ENCODE assay signal across 8 cellular contexts in genomic region chr2:24409700-24410556, GRCh38. TPM values are rescaled to one million over a fixed set of nuclear protein-coding genes. Genes with fewer than 3 reads are reported as not detected.
DNase-seq lines count a peak whose midpoint lies in the region; ATAC-seq and TF ChIP-seq lines count a peak whose summit lies in the region.

No MANE protein-coding gene starts in this region.

- H3K4me1 ChIP-seq in DOHH2 (ENCODE audit: control insufficient read depth, low read length) = 0 out of 2 replicates have a peak, but pooled peaks cover 4% of the 10 kb centered on the region
- no peaks in the 10 kb centered on the region for H3K4me1 ChIP-seq in cardiac muscle cell (ENCODE audit: low read depth)
- H3K4me1 ChIP-seq in prostate gland (replicated peaks) = no peaks in the 10 kb centered on the region

- TF ChIP-seq POLR2A in prostate gland (IDR thresholded peaks at IDR 0.05) = no peak

- H3K36me3 ChIP-seq in DOHH2 (ENCODE audit: control insufficient read depth, low read length) (no peaks in the 10 kb centered on the region), cardiac muscle cell (no peaks in the 10 kb centered on the region), prostate gland (no peaks in the 10 kb centered on the region)

- TF ChIP-seq RAD21 in Ishikawa (IDR thresholded peaks at IDR 0.05; ENCODE audit: low read depth) = peak; percentile 95

- TF ChIP-seq EP300 in Ishikawa (IDR thresholded peaks at IDR 0.05; ENCODE audit: borderline replicate concordance) = no peak

- H3K4me3 ChIP-seq in DOHH2 (ENCODE audit: low read length) (no peak overlapping the region), cardiac muscle cell (no peak overlapping the region), prostate gland (no peak overlapping the region)

- 58% methylated on average over 13 of the region's 13 CpGs for WGBS in prostate gland

- H3K9me3 ChIP-seq in DOHH2 (ENCODE audit: control insufficient read depth, insufficient read depth, low read length) = no peaks in the 10 kb centered on the region
- no peaks in the 10 kb centered on the region for H3K9me3 ChIP-seq in cardiac muscle cell (ENCODE audit: low read depth)
- H3K9me3 ChIP-seq in prostate gland = no peaks in the 10 kb centered on the region

- ATAC-seq in HG02973 (IDR thresholded peaks at IDR 0.05; ENCODE audit: unreplicated experiment) = no peak
- ATAC-seq in GM18867 (IDR thresholded peaks at IDR 0.05; ENCODE audit: unreplicated experiment) = no peak

- no peaks in the 10 kb centered on the region for H3K79me2 ChIP-seq in DOHH2 (ENCODE audit: control insufficient read depth, low read length)

- H3K27me3 ChIP-seq in DOHH2 (ENCODE audit: control insufficient read depth, low read length) = peaks cover 4% of the 10 kb centered on the region; the same call in 1 of the 2 replicates
- no peaks in the 10 kb centered on the region for H3K27me3 ChIP-seq in cardiac muscle cell
- H3K27me3 ChIP-seq in prostate gland (replicated peaks; ENCODE audit: insufficient read depth) = no peaks in the 10 kb centered on the region

- H3K9me2 ChIP-seq in DOHH2 (replicated peaks; ENCODE audit: control insufficient read depth, low read length) = no peaks in the 10 kb centered on the region

- intact Hi-C loops in prostate gland (cut with DNase I) = loop anchor here (1.0 to 10.0 kb wide), 2 partner anchors 417 to 725 kb away; no protein-coding TSS in a partner anchor

- H3F3A ChIP-seq in DOHH2 (ENCODE audit: control insufficient read depth, insufficient read depth) = no peaks in the 10 kb centered on the region

- no peak overlapping the region for H3K27ac ChIP-seq in DOHH2 (ENCODE audit: low read depth, low read length)
- no peak overlapping the region for H3K27ac ChIP-seq in cardiac muscle cell
- no peak overlapping the region for H3K27ac ChIP-seq in prostate gland

- TF ChIP-seq CTCF in DOHH2 (IDR thresholded peaks at IDR 0.05; ENCODE audit: low read depth, low read length, poor library complexity, severe bottlenecking) (peak; percentile 87), cardiac muscle cell (IDR thresholded peaks at IDR 0.05; ENCODE audit: low read depth, low read length) (peak; percentile 86), prostate gland (IDR thresholded peaks at IDR 0.05) (peak; percentile 22 to 79 (median 79))

- H3K4me2 ChIP-seq in DOHH2 (ENCODE audit: low read length) = no peak overlapping the region

- H4K20me1 ChIP-seq in DOHH2 (ENCODE audit: control insufficient read depth, insufficient read depth, low read depth, low read length) = no peaks in the 10 kb centered on the region

- DNase-seq in NOMO-1 (lab: John Stamatoyannopoulos, UW; ENCODE audit: unreplicated experiment in 2 of 2) (peak; percentile 15 to 80), cardiac muscle cell (ENCODE audit: low read depth in 1 of 2, low spot score in 1 of 2) (peak; percentile 78 to 83), prostate gland (ENCODE audit: low spot score) (peak; percentile 39)
- DNase-seq in activated gamma-delta T cell treated with anti-CD3 and anti-CD28 coated beads, Interleukin-2, amount 50 U/mL, for 16 hours (ENCODE audit: low read depth) = peak; percentile 12

TF ChIP-seq in Ishikawa, 13 proteins besides CTCF, POLR2A, EP300 and RAD21:
- TF ChIP-seq YY1 (IDR thresholded peaks at IDR 0.05; ENCODE audit: low read depth) (no peak), ZBTB7A (IDR thresholded peaks at IDR 0.05; ENCODE audit: low read depth) (no peak), NFIC (IDR thresholded peaks at IDR 0.05) (no peak), TAF1 (IDR thresholded peaks at IDR 0.05; ENCODE audit: low read depth) (no peak), USF1 (IDR thresholded peaks at IDR 0.05) (0 out of 2 replicates have a peak, but pooled peaks have one; percentile 16), CEBPB (IDR thresholded peaks at IDR 0.05) (no peak), EGR1 (IDR thresholded peaks at IDR 0.05) (no peak), TCF12 (IDR thresholded peaks at IDR 0.05; ENCODE audit: low read depth) (no peak), CREB1 (IDR thresholded peaks at IDR 0.05; ENCODE audit: low read depth) (no peak), FOXM1 (IDR thresholded peaks at IDR 0.05; ENCODE audit: borderline replicate concordance, low read depth) (no peak), TEAD4 (IDR thresholded peaks at IDR 0.05) (0 out of 2 replicates have a peak, but pooled peaks have one; percentile 12)
- TF ChIP-seq, protein P1, sequence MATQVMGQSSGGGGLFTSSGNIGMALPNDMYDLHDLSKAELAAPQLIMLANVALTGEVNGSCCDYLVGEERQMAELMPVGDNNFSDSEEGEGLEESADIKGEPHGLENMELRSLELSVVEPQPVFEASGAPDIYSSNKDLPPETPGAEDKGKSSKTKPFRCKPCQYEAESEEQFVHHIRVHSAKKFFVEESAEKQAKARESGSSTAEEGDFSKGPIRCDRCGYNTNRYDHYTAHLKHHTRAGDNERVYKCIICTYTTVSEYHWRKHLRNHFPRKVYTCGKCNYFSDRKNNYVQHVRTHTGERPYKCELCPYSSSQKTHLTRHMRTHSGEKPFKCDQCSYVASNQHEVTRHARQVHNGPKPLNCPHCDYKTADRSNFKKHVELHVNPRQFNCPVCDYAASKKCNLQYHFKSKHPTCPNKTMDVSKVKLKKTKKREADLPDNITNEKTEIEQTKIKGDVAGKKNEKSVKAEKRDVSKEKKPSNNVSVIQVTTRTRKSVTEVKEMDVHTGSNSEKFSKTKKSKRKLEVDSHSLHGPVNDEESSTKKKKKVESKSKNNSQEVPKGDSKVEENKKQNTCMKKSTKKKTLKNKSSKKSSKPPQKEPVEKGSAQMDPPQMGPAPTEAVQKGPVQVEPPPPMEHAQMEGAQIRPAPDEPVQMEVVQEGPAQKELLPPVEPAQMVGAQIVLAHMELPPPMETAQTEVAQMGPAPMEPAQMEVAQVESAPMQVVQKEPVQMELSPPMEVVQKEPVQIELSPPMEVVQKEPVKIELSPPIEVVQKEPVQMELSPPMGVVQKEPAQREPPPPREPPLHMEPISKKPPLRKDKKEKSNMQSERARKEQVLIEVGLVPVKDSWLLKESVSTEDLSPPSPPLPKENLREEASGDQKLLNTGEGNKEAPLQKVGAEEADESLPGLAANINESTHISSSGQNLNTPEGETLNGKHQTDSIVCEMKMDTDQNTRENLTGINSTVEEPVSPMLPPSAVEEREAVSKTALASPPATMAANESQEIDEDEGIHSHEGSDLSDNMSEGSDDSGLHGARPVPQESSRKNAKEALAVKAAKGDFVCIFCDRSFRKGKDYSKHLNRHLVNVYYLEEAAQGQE (IDR thresholded peaks at IDR 0.05; ENCODE audit: low read depth) = no peak
- TF ChIP-seq, protein P2, sequence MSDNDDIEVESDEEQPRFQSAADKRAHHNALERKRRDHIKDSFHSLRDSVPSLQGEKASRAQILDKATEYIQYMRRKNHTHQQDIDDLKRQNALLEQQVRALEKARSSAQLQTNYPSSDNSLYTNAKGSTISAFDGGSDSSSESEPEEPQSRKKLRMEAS (IDR thresholded peaks at IDR 0.05) = no peak

RNA-seq across cellular contexts. Expression of gene ITSN2, which starts 49.6 kb away (rescaled TPM):
- total RNA-seq in cardiac muscle cell (20.4 and 22.8 TPM in 2 replicates), prostate gland (10 to 100 TPM; 42.8 to 45.7 TPM)
- polyA plus RNA-seq in cardiac muscle cell = 20.0 and 22.3 TPM in 2 replicates

Comparison
In these comparisons a context has a peak if more than half of its experiments do, and no peak if none do; other contexts are left out.
1. DNase-seq: peak in every context shown above with its lines; median percentile 80 in cardiac muscle cell; 48 in NOMO-1; 39 in prostate gland; 12 in activated gamma-delta T cell treated with anti-CD3 and anti-CD28 coated beads, Interleukin-2, amount 50 U/mL, for 16 hours.